15 cellular contexts compared by ENCODE assay signal in the genomic region with DNA sequence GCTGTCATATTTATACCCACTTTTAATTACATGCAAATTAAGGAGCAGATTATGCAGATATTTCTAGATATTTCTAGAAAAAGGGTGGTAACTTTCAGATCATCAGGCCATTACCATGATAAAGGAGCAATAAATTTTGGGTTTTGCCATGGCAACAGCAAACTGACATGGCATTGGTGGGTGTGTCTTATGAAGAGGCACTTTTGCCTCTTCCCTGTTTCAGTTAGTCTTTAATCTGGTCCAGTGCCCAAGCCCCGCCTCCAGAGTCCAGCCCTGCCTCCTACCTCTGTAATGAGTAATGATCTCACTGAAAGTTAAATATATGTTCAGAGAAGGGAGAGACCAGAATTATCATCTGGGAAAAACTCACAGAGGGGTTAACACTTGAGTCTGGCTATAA.
DNase-seq lines count a peak whose midpoint lies in the region; ATAC-seq and TF ChIP-seq lines count a peak whose summit lies in the region.
"Had no signal": no experiment of that assay in that cellular context is flagged by ENCODE, and none has a peak within 500 bp of the region (broad histone marks: within the 10 kb centered on the region; RNA-seq: fewer than 3 reads in every experiment).

No MANE protein-coding gene starts in this region.

- no peaks in the 10 kb centered on the region for H3K27me3 ChIP-seq in spleen (replicated peaks in 1 of 7)

- WGBS in spleen, 5 donors = 83 to 92% (median 86%) methylated on average over 1 of the region's 1 CpG

- H3K4me1 ChIP-seq in spleen = no peaks in the 10 kb centered on the region

- TF ChIP-seq POLR2A in spleen (IDR thresholded peaks at IDR 0.05) = no peak

- ATAC-seq in left cardiac atrium = no peak

- intact Hi-C loops in left cardiac atrium (cut with DNase I) = no loop called here
- intact Hi-C loops in spleen (cut with DNase I; ENCODE audit: low total_unique reads) = no loop called here

- DNase-seq in Daoy (ENCODE audit: low read depth) (peak; percentile 12), HCEC 1CT (peak; percentile 13), OCI-M1 (lab: John Stamatoyannopoulos, UW) (peak; percentile 14), choroid plexus epithelial cell (ENCODE audit: low read depth) (peak; percentile 33), left cardiac atrium (no peak), NCI-H1694 treated with DMSO at 0.1 percent for 48 hours (lab: John Stamatoyannopoulos, UW) (no peak), putamen (ENCODE audit: low spot score) (no peak), spleen (no peak)
- DNase-seq: CD4-positive, alpha-beta T cell; EL; NCI-H2107; NCI-H446; SIG-M5; T-helper 2 cell had no signal

- no peak overlapping the region for H3K27ac ChIP-seq in spleen
- H3K27ac ChIP-seq: KMS-11 had no signal

- H3K4me3 ChIP-seq in choroid plexus epithelial cell (ENCODE audit: low read depth, low read length) = no peak overlapping the region
- no peak overlapping the region for H3K4me3 ChIP-seq in spleen

- no peaks in the 10 kb centered on the region for H3K36me3 ChIP-seq in spleen

- TF ChIP-seq CTCF in choroid plexus epithelial cell (conservative IDR thresholded peaks at IDR 0.05; ENCODE audit: low read depth, low read length) = no peak
- no peak for TF ChIP-seq CTCF in spleen (IDR thresholded peaks at IDR 0.05 in 8 of 11, conservative IDR thresholded peaks at IDR 0.05 in 3 of 11)

- H3K9me3 ChIP-seq in spleen = no peaks in the 10 kb centered on the region

Comparison
In these comparisons a context has a peak if more than half of its experiments do, and no peak if none do; other contexts are left out.
1. DNase-seq: peak in Daoy (single experiment), HCEC 1CT (single experiment), OCI-M1 (single experiment) and choroid plexus epithelial cell (single experiment); none in left cardiac atrium (single experiment), NCI-H1694 treated with DMSO at 0.1 percent for 48 hours (single experiment), putamen (single experiment) and spleen (single experiment).